Comparison of ENCODE assay signal across 9 cellular contexts in the genomic region with DNA sequence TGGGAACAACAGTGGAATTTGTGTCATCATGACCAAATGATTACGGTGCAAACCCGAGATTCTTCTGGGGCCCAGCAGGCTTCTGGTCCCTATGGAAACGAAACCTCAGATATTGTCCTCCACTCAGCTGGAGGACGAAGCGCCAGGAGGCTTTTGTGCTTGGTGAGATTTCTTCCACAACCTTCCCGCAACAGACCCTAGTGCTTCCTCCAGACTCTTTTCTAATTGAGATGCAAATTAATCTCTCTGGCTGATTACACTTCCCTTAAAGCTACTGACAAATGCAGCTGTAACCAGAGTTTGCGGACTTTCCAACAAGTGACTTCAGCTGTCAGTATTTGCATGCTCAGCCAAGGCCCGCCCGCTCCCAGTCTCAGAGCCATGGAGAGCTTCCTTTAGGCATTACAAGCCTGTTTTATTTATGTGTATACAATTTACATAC.
DNase-seq lines count a peak whose midpoint lies in the region; ATAC-seq and TF ChIP-seq lines count a peak whose summit lies in the region.
"Had no signal": no experiment of that assay in that cellular context is flagged by ENCODE, and none has a peak within 500 bp of the region (broad histone marks: within the 10 kb centered on the region; RNA-seq: fewer than 3 reads in every experiment).

No MANE protein-coding gene starts in this region.

- H3K9me3 ChIP-seq in NT2/D1 (ENCODE audit: insufficient read depth, low read length), result no peaks in the 10 kb centered on the region

- no peak overlapping the region for H3K18ac ChIP-seq in mesendoderm (ENCODE audit: low read length)

- no peak overlapping the region for H3K4ac ChIP-seq in mesendoderm (ENCODE audit: low read depth, low read length)

- H3K9ac ChIP-seq in NT2/D1 (ENCODE audit: insufficient read length, low read depth) (no peak overlapping the region), mesendoderm (ENCODE audit: low read length) (no peak overlapping the region)

- H3K9me3 Mint-ChIP-seq in activated CD4-positive, alpha-beta memory T cell treated with anti-CD3 and anti-CD28 coated beads, Interleukin-2, amount 10 ng/mL, durations not matched to agents 7 days and 5 days, result no peaks in the 10 kb centered on the region
- no peaks in the 10 kb centered on the region for H3K9me3 Mint-ChIP-seq in activated CD8-positive, alpha-beta T cell treated with anti-CD3 and anti-CD28 coated beads for 36 hours

- no peak for TF ChIP-seq CTCF in activated CD8-positive, alpha-beta T cell treated with anti-CD3 and anti-CD28 coated beads for 36 hours (IDR thresholded peaks at IDR 0.05)

- intact Hi-C loops in activated CD8-positive, alpha-beta T cell treated with anti-CD3 and anti-CD28 coated beads for 36 hours (cut with micrococcal nuclease), result no loop called here

- WGBS in mesendoderm (ENCODE audit: extremely low coverage, insufficient coverage, low lambda C conversion rate), result no CpG with 5 or more reads among the region's 9 CpGs

- H2BK120ac ChIP-seq in mesendoderm (ENCODE audit: low read depth, low read length), result no peak overlapping the region

- H3K79me1 ChIP-seq in mesendoderm (ENCODE audit: low read length), result no peaks in the 10 kb centered on the region

- H3K4me3 ChIP-seq in NT2/D1 (ENCODE audit: insufficient read length, low read depth), result no peak overlapping the region
- no peak overlapping the region for H3K4me3 ChIP-seq in mesendoderm (ENCODE audit: low read length)

- POLR2A ChIA-PET in activated CD4-positive, alpha-beta memory T cell treated with anti-CD3 and anti-CD28 coated beads, Interleukin-2, amount 10 ng/mL, durations not matched to agents 7 days and 5 days (lab: Charles Lee), result no interaction called here
- POLR2A ChIA-PET in activated CD8-positive, alpha-beta T cell treated with anti-CD3 and anti-CD28 coated beads for 36 hours (lab: Charles Lee), result no interaction called here

- H3K4me1 Mint-ChIP-seq in activated CD4-positive, alpha-beta memory T cell treated with anti-CD3 and anti-CD28 coated beads, Interleukin-2, amount 10 ng/mL, durations not matched to agents 7 days and 5 days, result peaks cover 8% of the 10 kb centered on the region
- peaks cover 7% of the 10 kb centered on the region for H3K4me1 Mint-ChIP-seq in activated CD8-positive, alpha-beta T cell treated with anti-CD3 and anti-CD28 coated beads for 36 hours (ENCODE audit: low read depth)

- no peak overlapping the region for H3K4me3 Mint-ChIP-seq in activated CD4-positive, alpha-beta memory T cell treated with anti-CD3 and anti-CD28 coated beads, Interleukin-2, amount 10 ng/mL, durations not matched to agents 7 days and 5 days
- no peak overlapping the region for H3K4me3 Mint-ChIP-seq in activated CD8-positive, alpha-beta T cell treated with anti-CD3 and anti-CD28 coated beads for 36 hours

- H3K23ac ChIP-seq in mesendoderm (ENCODE audit: low read length), result no peak overlapping the region

- H3K27ac ChIP-seq in mesendoderm (ENCODE audit: low read depth, low read length), result peak overlapping the region; percentile 5

- H2BK15ac ChIP-seq in mesendoderm (replicated peaks; ENCODE audit: low read depth), result no peak overlapping the region

- H4K8ac ChIP-seq in mesendoderm (ENCODE audit: low read depth, low read length), result no peak overlapping the region

- no peak overlapping the region for H3K27ac Mint-ChIP-seq in activated CD4-positive, alpha-beta memory T cell treated with anti-CD3 and anti-CD28 coated beads, Interleukin-2, amount 10 ng/mL, durations not matched to agents 7 days and 5 days
- no peak overlapping the region for H3K27ac Mint-ChIP-seq in activated CD8-positive, alpha-beta T cell treated with anti-CD3 and anti-CD28 coated beads for 36 hours

- peaks cover 8% of the 10 kb centered on the region for H3K27me3 Mint-ChIP-seq in activated CD4-positive, alpha-beta memory T cell treated with anti-CD3 and anti-CD28 coated beads, Interleukin-2, amount 10 ng/mL, durations not matched to agents 7 days and 5 days
- H3K27me3 Mint-ChIP-seq in activated CD8-positive, alpha-beta T cell treated with anti-CD3 and anti-CD28 coated beads for 36 hours, result no peaks in the 10 kb centered on the region

- no peak overlapping the region for H2AK5ac ChIP-seq in mesendoderm (ENCODE audit: low read length)

- no peak overlapping the region for H4K5ac ChIP-seq in mesendoderm (ENCODE audit: low read length)

- H3K56ac ChIP-seq in mesendoderm (ENCODE audit: low read length), result no peak overlapping the region

- H3K4me1 ChIP-seq in NT2/D1 (ENCODE audit: insufficient read depth, insufficient read length) (peaks cover 3% of the 10 kb centered on the region), mesendoderm (ENCODE audit: control insufficient read depth, low read depth, low read length) (peaks cover 2% of the 10 kb centered on the region)

- no peaks in the 10 kb centered on the region for H3K79me2 ChIP-seq in mesendoderm (ENCODE audit: control insufficient read depth, insufficient read depth, low read length)

- no peaks in the 10 kb centered on the region for H3K36me3 ChIP-seq in NT2/D1 (ENCODE audit: insufficient read depth, insufficient read length, low read length)
- H3K36me3 ChIP-seq in mesendoderm (ENCODE audit: control insufficient read depth, insufficient read depth, low read length), result no peaks in the 10 kb centered on the region

- no peak overlapping the region for H3K4me2 ChIP-seq in mesendoderm (ENCODE audit: low read length)

- DNase-seq in NT2/D1 (ENCODE audit: low read depth, low spot score) (peak; percentile 76), mesendoderm (peak; percentile 92), NCI-H128 (lab: John Stamatoyannopoulos, UW; ENCODE audit: unreplicated experiment) (no peak), ureter (ENCODE audit: low spot score) (no peak)
- DNase-seq in activated CD4-positive, alpha-beta memory T cell treated with anti-CD3 and anti-CD28 coated beads, Interleukin-2, amount 10 ng/mL, durations not matched to agents 7 days and 5 days, result no peak
- no peak for DNase-seq in activated CD8-positive, alpha-beta T cell treated with anti-CD3 and anti-CD28 coated beads for 36 hours
- DNase-seq: activated CD4-positive, alpha-beta T cell treated with anti-CD3 and anti-CD28 coated beads for 4 hours had no signal

- H2BK5ac ChIP-seq in mesendoderm (ENCODE audit: low read length), result no peak overlapping the region

- ATAC-seq in GM18505 (IDR thresholded peaks at IDR 0.05; ENCODE audit: unreplicated experiment), result no peak
- peak; percentile 53 for ATAC-seq in HG02642 (IDR thresholded peaks at IDR 0.05; ENCODE audit: poor library complexity, unreplicated experiment)
- no peak for ATAC-seq in activated CD8-positive, alpha-beta T cell treated with anti-CD3 and anti-CD28 coated beads for 36 hours

- peaks cover 10% of the 10 kb centered on the region for H3K36me3 Mint-ChIP-seq in activated CD4-positive, alpha-beta memory T cell treated with anti-CD3 and anti-CD28 coated beads, Interleukin-2, amount 10 ng/mL, durations not matched to agents 7 days and 5 days (ENCODE audit: low read depth)
- peaks cover 6% of the 10 kb centered on the region for H3K36me3 Mint-ChIP-seq in activated CD8-positive, alpha-beta T cell treated with anti-CD3 and anti-CD28 coated beads for 36 hours (ENCODE audit: low read depth)

- CTCF ChIA-PET in activated CD4-positive, alpha-beta memory T cell treated with anti-CD3 and anti-CD28 coated beads, Interleukin-2, amount 10 ng/mL, durations not matched to agents 7 days and 5 days (lab: Charles Lee), result no interaction called here
- CTCF ChIA-PET in activated CD8-positive, alpha-beta T cell treated with anti-CD3 and anti-CD28 coated beads for 36 hours (lab: Charles Lee), result no interaction called here

- peak; percentile 21 for TF ChIP-seq POLR2A in GM18505 (IDR thresholded peaks at IDR 0.05; ENCODE audit: borderline replicate concordance, extremely low read depth, insufficient read depth, insufficient read length)

- no peaks in the 10 kb centered on the region for H3K27me3 ChIP-seq in NT2/D1 (ENCODE audit: insufficient read depth, insufficient read length)
- H3K27me3 ChIP-seq in mesendoderm (ENCODE audit: insufficient read depth, low read length, poor library complexity), result no peaks in the 10 kb centered on the region

Comparison
In these comparisons a context has a peak if more than half of its experiments do, and no peak if none do; other contexts are left out.
1. DNase-seq: peak in NT2/D1 (single experiment) and mesendoderm (single experiment); none in NCI-H128 (single experiment), ureter (single experiment), activated CD4-positive, alpha-beta memory T cell treated with anti-CD3 and anti-CD28 coated beads, Interleukin-2, amount 10 ng/mL, durations not matched to agents 7 days and 5 days (single experiment) and activated CD8-positive, alpha-beta T cell treated with anti-CD3 and anti-CD28 coated beads for 36 hours (single experiment).